11 cellular contexts compared by ENCODE assay signal in the genomic region with DNA sequence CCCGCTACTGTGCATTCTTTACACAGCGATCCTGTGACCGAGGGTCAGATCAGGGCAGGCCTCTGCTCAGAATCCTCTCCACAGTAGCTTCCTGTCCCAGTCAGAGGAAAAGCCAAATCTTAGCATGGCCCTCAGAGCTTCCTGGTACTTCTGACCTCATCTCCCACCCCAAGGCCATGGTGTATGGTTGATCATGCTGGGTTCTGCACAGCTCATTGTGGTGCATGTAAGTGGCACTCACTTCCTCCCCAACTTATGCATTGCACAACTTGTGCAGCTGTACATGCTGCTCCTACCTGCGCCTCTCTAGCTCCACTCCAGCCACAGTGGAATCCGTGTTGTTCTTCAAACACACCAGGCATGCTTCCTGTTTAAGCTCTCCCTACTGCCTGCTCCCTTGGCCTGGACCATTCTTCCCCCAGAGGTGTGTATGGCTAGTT. TPM values are rescaled to one million over a fixed set of nuclear protein-coding genes. Genes with fewer than 3 reads are reported as not detected.
DNase-seq lines count a peak whose midpoint lies in the region; ATAC-seq and TF ChIP-seq lines count a peak whose summit lies in the region.
"Had no signal": no experiment of that assay in that cellular context is flagged by ENCODE, and none has a peak within 500 bp of the region (broad histone marks: within the 10 kb centered on the region; RNA-seq: fewer than 3 reads in every experiment).

No MANE protein-coding gene starts in this region.

- no peak overlapping the region for H3K4me3 Mint-ChIP-seq in activated naive CD4-positive, alpha-beta T cell treated with anti-CD3 and anti-CD28 coated beads, Interleukin-2, amount 10 ng/mL, durations not matched to agents 7 days and 5 days
- no peak overlapping the region for H3K4me3 Mint-ChIP-seq in stimulated activated naive CD8-positive, alpha-beta T cell treated with anti-CD3 and anti-CD28 coated beads, Interleukin-15, Interleukin-2, amounts not matched to agents 100 ng/mL and 50 ng/mL, for 24 hours

- DNase-seq in activated naive CD4-positive, alpha-beta T cell treated with anti-CD3 and anti-CD28 coated beads, Interleukin-2, amount 10 ng/mL, durations not matched to agents 7 days and 5 days = peak; percentile 39
- DNase-seq in activated naive CD4-positive, alpha-beta T cell treated with Interleukin-2 at 50 U/mL for 16 hours = no peak
- DNase-seq in SKM-1 treated with dmso at 0.1 percent for 144 hours (lab: John Stamatoyannopoulos, UW; ENCODE audit: unreplicated experiment) = peak; percentile 88
- DNase-seq in MG63 = no peak
- DNase-seq in epidermal melanocyte (ENCODE audit: insufficient read length, low spot score) = no peak
- DNase-seq: BE2C, esophagus squamous epithelium, NCI-H1105 had no signal

- TF ChIP-seq CTCF in gastroesophageal sphincter (IDR thresholded peaks at IDR 0.05) = no peak

- H3K27me3 Mint-ChIP-seq in activated naive CD4-positive, alpha-beta T cell treated with anti-CD3 and anti-CD28 coated beads, Interleukin-2, amount 10 ng/mL, durations not matched to agents 7 days and 5 days = no peaks in the 10 kb centered on the region
- no peaks in the 10 kb centered on the region for H3K27me3 Mint-ChIP-seq in stimulated activated naive CD8-positive, alpha-beta T cell treated with anti-CD3 and anti-CD28 coated beads, Interleukin-15, Interleukin-2, amounts not matched to agents 100 ng/mL and 50 ng/mL, for 24 hours

- peaks cover 54% of the 10 kb centered on the region for H3K4me1 Mint-ChIP-seq in activated naive CD4-positive, alpha-beta T cell treated with anti-CD3 and anti-CD28 coated beads, Interleukin-2, amount 10 ng/mL, durations not matched to agents 7 days and 5 days
- peaks cover 64% of the 10 kb centered on the region for H3K4me1 Mint-ChIP-seq in stimulated activated naive CD8-positive, alpha-beta T cell treated with anti-CD3 and anti-CD28 coated beads, Interleukin-15, Interleukin-2, amounts not matched to agents 100 ng/mL and 50 ng/mL, for 24 hours (ENCODE audit: low read depth)

- 53 to 61% methylated on average over 5 of the region's 5 CpGs for WGBS in gastroesophageal sphincter (ENCODE audit: low coverage in 1 of 2), 2 donors

- H3K27ac ChIP-seq in gastroesophageal sphincter = no peak overlapping the region
- H3K27ac ChIP-seq: esophagus squamous epithelium had no signal

- H3K27me3 ChIP-seq in gastroesophageal sphincter (no peaks in the 10 kb centered on the region), MG63 (no peaks in the 10 kb centered on the region)
- H3K27me3 ChIP-seq: BE2C, esophagus squamous epithelium had no signal

- H3K36me3 ChIP-seq in gastroesophageal sphincter = no peaks in the 10 kb centered on the region
- H3K36me3 ChIP-seq in MG63 = no peaks in the 10 kb centered on the region
- H3K36me3 ChIP-seq: BE2C, esophagus squamous epithelium had no signal

- no peak for TF ChIP-seq EP300 in gastroesophageal sphincter (IDR thresholded peaks at IDR 0.05)

- H3K9me3 ChIP-seq in gastroesophageal sphincter = no peaks in the 10 kb centered on the region
- H3K9me3 ChIP-seq in MG63 = no peaks in the 10 kb centered on the region
- H3K9me3 ChIP-seq: BE2C, esophagus squamous epithelium had no signal

- TF ChIP-seq POLR2A in gastroesophageal sphincter (IDR thresholded peaks at IDR 0.05) = no peak

- H3K4me3 ChIP-seq in gastroesophageal sphincter (no peak overlapping the region), MG63 (no peak overlapping the region)
- H3K4me3 ChIP-seq: esophagus squamous epithelium had no signal

- H3K27ac Mint-ChIP-seq in activated naive CD4-positive, alpha-beta T cell treated with anti-CD3 and anti-CD28 coated beads, Interleukin-2, amount 10 ng/mL, durations not matched to agents 7 days and 5 days = peak overlapping the region; percentile 68
- peak overlapping the region; percentile 38 for H3K27ac Mint-ChIP-seq in stimulated activated naive CD8-positive, alpha-beta T cell treated with anti-CD3 and anti-CD28 coated beads, Interleukin-15, Interleukin-2, amounts not matched to agents 100 ng/mL and 50 ng/mL, for 24 hours

- H3K36me3 Mint-ChIP-seq in activated naive CD4-positive, alpha-beta T cell treated with anti-CD3 and anti-CD28 coated beads, Interleukin-2, amount 10 ng/mL, durations not matched to agents 7 days and 5 days = peaks cover 7% of the 10 kb centered on the region
- H3K36me3 Mint-ChIP-seq in stimulated activated naive CD8-positive, alpha-beta T cell treated with anti-CD3 and anti-CD28 coated beads, Interleukin-15, Interleukin-2, amounts not matched to agents 100 ng/mL and 50 ng/mL, for 24 hours (ENCODE audit: low read depth) = peaks cover 4% of the 10 kb centered on the region

- ATAC-seq in gastroesophageal sphincter (peak; percentile 16), HG03460 (IDR thresholded peaks at IDR 0.05; ENCODE audit: unreplicated experiment) (no peak)

- CTCF ChIA-PET in activated naive CD4-positive, alpha-beta T cell treated with anti-CD3 and anti-CD28 coated beads, Interleukin-2, amount 10 ng/mL, durations not matched to agents 7 days and 5 days (lab: Charles Lee) = interaction anchor here (2.3 to 4.7 kb wide), 3 partner anchors 11 to 38 kb away, joined by 6 to 18 read pairs (median 7); no protein-coding TSS in a partner anchor

- H3K4me1 ChIP-seq in gastroesophageal sphincter = peaks cover 0 to 94% (median 14%) of the 10 kb centered on the region in 3 donors
- H3K4me1 ChIP-seq: BE2C had no signal

- H3K9me3 Mint-ChIP-seq in activated naive CD4-positive, alpha-beta T cell treated with anti-CD3 and anti-CD28 coated beads, Interleukin-2, amount 10 ng/mL, durations not matched to agents 7 days and 5 days = no peaks in the 10 kb centered on the region
- no peaks in the 10 kb centered on the region for H3K9me3 Mint-ChIP-seq in stimulated activated naive CD8-positive, alpha-beta T cell treated with anti-CD3 and anti-CD28 coated beads, Interleukin-15, Interleukin-2, amounts not matched to agents 100 ng/mL and 50 ng/mL, for 24 hours

RNA-seq across cellular contexts. Expression of a gene that starts 20.3 kb away (rescaled TPM):
- total RNA-seq in gastroesophageal sphincter = 10 to 100 TPM; 32.2 to 38.4 (median 36.0) TPM
- 9.3 and 19.8 TPM in 2 replicates for total RNA-seq in MG63 (2014; rRNA removed; shearing (Covaris generic); ENCODE audit: low replicate concordance)

Comparison
In these comparisons a context has a peak if more than half of its experiments do, and no peak if none do; other contexts are left out.
1. DNase-seq: peak in activated naive CD4-positive, alpha-beta T cell treated with anti-CD3 and anti-CD28 coated beads, Interleukin-2, amount 10 ng/mL, durations not matched to agents 7 days and 5 days (single experiment) and SKM-1 treated with dmso at 0.1 percent for 144 hours (single experiment); none in activated naive CD4-positive, alpha-beta T cell treated with Interleukin-2 at 50 U/mL for 16 hours (single experiment), MG63 (single experiment) and epidermal melanocyte (single experiment).